ENCODE assay signal across 21 cellular contexts in the genomic region with DNA sequence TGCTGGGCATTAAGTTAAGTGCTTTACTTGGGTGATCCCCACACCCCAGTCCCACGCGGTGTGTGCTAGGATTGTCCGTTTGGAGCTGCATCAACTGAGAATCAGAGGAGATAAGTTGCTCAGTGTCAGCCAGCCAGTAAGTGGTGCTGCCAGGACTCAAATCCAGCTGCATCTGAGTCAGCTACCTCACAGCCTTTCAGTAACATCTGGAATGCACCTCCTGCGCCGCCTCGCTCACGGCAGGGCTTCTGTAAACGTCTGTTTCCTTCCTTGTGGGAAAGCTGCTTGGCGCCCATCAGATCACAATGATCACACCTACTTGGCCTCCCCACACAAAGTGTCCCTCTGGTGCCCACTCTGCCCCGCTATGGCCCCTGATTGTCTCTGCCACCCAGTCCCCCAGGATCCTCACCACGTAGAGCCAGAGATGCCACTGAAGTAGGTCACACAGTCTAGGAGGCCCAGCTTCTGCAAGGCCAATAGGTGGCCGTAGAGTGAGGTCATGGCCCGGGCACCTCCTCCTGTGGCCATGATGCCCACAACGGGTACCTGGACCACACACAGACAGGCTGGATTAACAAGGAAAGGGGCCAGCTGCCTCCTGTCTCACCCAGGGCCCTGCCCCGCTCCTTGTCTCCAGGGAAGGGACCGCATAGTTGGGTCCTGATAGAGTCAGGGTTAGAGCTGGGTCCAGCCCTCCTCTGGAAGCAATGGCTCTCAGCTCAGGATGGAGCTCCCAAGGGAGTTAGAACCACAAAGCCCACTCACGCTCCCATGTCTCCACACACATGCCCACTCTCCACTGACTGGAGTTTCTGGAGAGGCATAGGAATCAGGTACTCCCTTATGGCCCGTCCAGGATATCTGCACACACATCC. TPM values are rescaled to one million over a fixed set of nuclear protein-coding genes. Genes with fewer than 3 reads are reported as not detected.
DNase-seq lines count a peak whose midpoint lies in the region; ATAC-seq and TF ChIP-seq lines count a peak whose summit lies in the region.
"Had no signal": no experiment of that assay in that cellular context is flagged by ENCODE, and none has a peak within 500 bp of the region (broad histone marks: within the 10 kb centered on the region; RNA-seq: fewer than 3 reads in every experiment).

No MANE protein-coding gene starts in this region.

- no peak overlapping the region for H3T11ph ChIP-seq in H9 (ENCODE audit: low read length)

- intact Hi-C loops in sigmoid colon (cut with DNase I), result no loop called here
- intact Hi-C loops in Right ventricle myocardium inferior (cut with DNase I), result no loop called here

- H3K4me1 Mint-ChIP-seq in H9, result peaks cover 33 to 35% of the 10 kb centered on the region in 2 experiments

- H3K79me2 ChIP-seq in H9 (ENCODE audit: insufficient read depth, low read length), result no peaks in the 10 kb centered on the region

- no peak overlapping the region; a peak in 2 of 7 replicates for H3K27ac Mint-ChIP-seq in H9
- H3K27ac Mint-ChIP-seq: naive thymus-derived CD8-positive, alpha-beta T cell had no signal

- H3K4me3 ChIP-seq in RWPE2 (ENCODE audit: severe bottlenecking) (no peak overlapping the region), sigmoid colon (no peak overlapping the region)
- H3K4me3 ChIP-seq: prostate gland, smooth muscle cell had no signal

- no peak overlapping the region for H3K18ac ChIP-seq in H9 (ENCODE audit: insufficient read length, low read depth, low read length)

- H3K27me3 ChIP-seq in H9 (ENCODE audit: insufficient read depth, low read length) (no peaks in the 10 kb centered on the region), RWPE2 (ENCODE audit: insufficient read depth, poor library complexity, severe bottlenecking) (no peaks in the 10 kb centered on the region), sigmoid colon (peaks cover 5 to 21% (median 6%) of the 10 kb centered on the region in 3 donors)

- no peaks in the 10 kb centered on the region for H3K36me3 ChIP-seq in RWPE2 (ENCODE audit: low read depth)
- no peaks in the 10 kb centered on the region for H3K36me3 ChIP-seq in sigmoid colon
- H3K36me3 ChIP-seq: prostate gland had no signal

- no peaks in the 10 kb centered on the region for H3K79me1 ChIP-seq in H9 (ENCODE audit: insufficient read depth, low read depth, low read length, poor library complexity, severe bottlenecking)

- H3K27me3 Mint-ChIP-seq in H9 (ENCODE audit: low read depth), result peaks cover 6% of the 10 kb centered on the region

- no peak overlapping the region for H3K14ac ChIP-seq in H9 (ENCODE audit: insufficient read depth, low read length)

- H3K27ac ChIP-seq in H9 (ENCODE audit: insufficient read length, low read depth, low read length) (no peak overlapping the region), RWPE2 (ENCODE audit: poor library complexity, severe bottlenecking) (no peak overlapping the region), sigmoid colon (no peak overlapping the region)
- H3K27ac ChIP-seq: prostate gland had no signal

- no peak overlapping the region for H2BK12ac ChIP-seq in H9 (ENCODE audit: insufficient read length, low read depth, low read length)

- H3K4me3 Mint-ChIP-seq in H9, result peak overlapping the region in 1 of 2 experiments; percentile 57; a peak in 3 of 5 replicates
- H3K4me3 Mint-ChIP-seq: naive thymus-derived CD8-positive, alpha-beta T cell had no signal

- H3K9me3 ChIP-seq in H9 (ENCODE audit: control insufficient read depth, low read depth, low read length) (no peaks in the 10 kb centered on the region), RWPE2 (ENCODE audit: severe bottlenecking) (no peaks in the 10 kb centered on the region), sigmoid colon (no peaks in the 10 kb centered on the region)
- H3K9me3 ChIP-seq: prostate gland had no signal

- H3K4ac ChIP-seq in H9 (ENCODE audit: low read depth, low read length), result no peak overlapping the region

- no peak overlapping the region for H3K23ac ChIP-seq in H9 (ENCODE audit: insufficient read length, low read depth, low read length)

- H3K4me1 ChIP-seq in H9 (ENCODE audit: insufficient read depth, low read length) (no peaks in the 10 kb centered on the region; the same call in 1 of the 2 replicates), RWPE2 (ENCODE audit: insufficient read depth, poor library complexity, severe bottlenecking) (peaks cover 19% of the 10 kb centered on the region), sigmoid colon (peaks cover 0 to 4% (median 0%) of the 10 kb centered on the region in 4 donors)
- H3K4me1 ChIP-seq: prostate gland had no signal

- TF ChIP-seq CTCF in H9 (conservative IDR thresholded peaks at IDR 0.05) (no peak), RWPE2 (IDR thresholded peaks at IDR 0.05; ENCODE audit: poor library complexity, severe bottlenecking) (no peak), sigmoid colon (IDR thresholded peaks at IDR 0.05) (no peak)

- H2AFZ ChIP-seq in H9 (ENCODE audit: low read length), result no peak overlapping the region

- no peak overlapping the region for H2BK20ac ChIP-seq in H9 (ENCODE audit: low read depth, low read length, poor library complexity, severe bottlenecking)

- no peak overlapping the region for H3K9ac ChIP-seq in H9 (ENCODE audit: extremely low read depth, insufficient read length, low read length)

- no peaks in the 10 kb centered on the region for H3K23me2 ChIP-seq in H9 (ENCODE audit: insufficient read length, low read depth, low read length, poor library complexity, severe bottlenecking)

- no peak overlapping the region for H2AK5ac ChIP-seq in H9 (ENCODE audit: insufficient read length, low read length)

- no peak for TF ChIP-seq EP300 in sigmoid colon (IDR thresholded peaks at IDR 0.05)

- no peak for TF ChIP-seq POLR2A in sigmoid colon (IDR thresholded peaks at IDR 0.05)

- H3K9me3 Mint-ChIP-seq in H9, result no peaks in the 10 kb centered on the region; a peak in 1 of 5 replicates
- H3K9me3 Mint-ChIP-seq: naive thymus-derived CD8-positive, alpha-beta T cell had no signal

- H2BK15ac ChIP-seq in H9 (ENCODE audit: low read depth, low read length), result no peak overlapping the region

- no peaks in the 10 kb centered on the region for H3K36me3 Mint-ChIP-seq in H9 (ENCODE audit: insufficient read depth in 1 of 3, low read depth in 3 of 3)
- H3K36me3 Mint-ChIP-seq: naive thymus-derived CD8-positive, alpha-beta T cell had no signal

- DNase-seq in H9 (peak; percentile 67), RWPE2 (ENCODE audit: low spot score) (peak; percentile 61), fibroblast of peridontal ligament (ENCODE audit: extremely low read depth) (peak; percentile 9), sigmoid colon (peak; percentile 52), HK-2 (ENCODE audit: unreplicated experiment) (no peak), Right ventricle myocardium inferior (ENCODE audit: missing footprints) (no peak), COLO829 (ENCODE audit: low spot score) (no peak)
- DNase-seq: activated CD4-positive, alpha-beta T cell treated with anti-CD3 and anti-CD28 coated beads for 1 hour; activated effector memory CD4-positive, alpha-beta T cell treated with anti-CD3 and anti-CD28 coated beads, Interleukin-2, amount 50 U/mL, for 16 hours; cortex of kidney; DMS 273 treated with DMSO at 0.1 percent for 48 hours; naive thymus-derived CD8-positive, alpha-beta T cell; NCI-H1417 treated with DMSO at 0.1 percent for 48 hours; stimulated activated CD4-positive, alpha-beta T cell treated with anti-CD3 and anti-CD28 coated beads, Interleukin-4, amount 100 ng/mL, for 24 hours had no signal

- no peak overlapping the region for H2BK5ac ChIP-seq in H9 (ENCODE audit: insufficient read length, low read length)

- no peak overlapping the region for H3K56ac ChIP-seq in H9 (ENCODE audit: insufficient read length, low read depth, low read length)

- H3K4me2 ChIP-seq in H9 (ENCODE audit: insufficient read depth, insufficient read length, low read length), result peak overlapping the region; percentile 22
- H3K4me2 ChIP-seq: smooth muscle cell had no signal

- H4K20me1 ChIP-seq in H9 (ENCODE audit: control insufficient read depth, insufficient read depth, insufficient read length), result no peaks in the 10 kb centered on the region

- no peak overlapping the region for H4K91ac ChIP-seq in H9 (ENCODE audit: insufficient read length, low read depth, low read length)

- no peak for ATAC-seq in RWPE2 (ENCODE audit: low read depth)
- no peak for ATAC-seq in Right ventricle myocardium inferior
- ATAC-seq: naive thymus-derived CD8-positive, alpha-beta T cell; Panc1; SK-N-SH treated with all-trans-retinoic acid at 6 μM for 48 hours had no signal

- no peak overlapping the region for H4K8ac ChIP-seq in H9 (replicated peaks; ENCODE audit: insufficient read length, low read depth, low read length)

- no CpG with 5 or more reads among the region's 18 CpGs for WGBS in H9 (ENCODE audit: extremely low coverage, insufficient read length, low lambda C conversion rate)
- WGBS in sigmoid colon, 2 donors, result 70 to 79% methylated on average over 18 of the region's 18 CpGs

- no peak overlapping the region for H4K5ac ChIP-seq in H9 (ENCODE audit: insufficient read length, low read depth, low read length)

- H2BK120ac ChIP-seq in H9 (ENCODE audit: low read depth, low read length, poor library complexity, severe bottlenecking), result no peak overlapping the region

RNA-seq across cellular contexts. Expression of a gene that starts 13.5 kb away (rescaled TPM):
- 0.33 TPM in 1 of 2 replicates, not detected in the other for total RNA-seq in H9 (2021)
- total RNA-seq in sigmoid colon, result under 1 TPM in 1 of 4 donors, not detected in 3; 0.28 TPM
- under 1 TPM in 2 of 3 donors, not detected in 1; under 0.01 to 0.31 TPM for polyA plus RNA-seq in sigmoid colon
- not detected for total RNA-seq in Right ventricle myocardium inferior
- total RNA-seq: endothelial cell of umbilical vein; lung microvascular endothelial cell; naive thymus-derived CD8-positive, alpha-beta T cell had no signal
- polyA plus RNA-seq: BJ; endothelial cell of umbilical vein; naive thymus-derived CD8-positive, alpha-beta T cell had no signal

RNA-seq across cellular contexts. Expression of a gene that starts 60.0 kb away (rescaled TPM):
- total RNA-seq in H9 (2021) (not detected in 2 replicates), sigmoid colon (not detected), Right ventricle myocardium inferior (0.05 TPM)
- under 1 TPM in 1 of 3 donors, not detected in 2; 0.13 TPM for polyA plus RNA-seq in sigmoid colon
- total RNA-seq: endothelial cell of umbilical vein; lung microvascular endothelial cell; naive thymus-derived CD8-positive, alpha-beta T cell had no signal
- polyA plus RNA-seq: BJ; endothelial cell of umbilical vein; naive thymus-derived CD8-positive, alpha-beta T cell; smooth muscle cell had no signal

Comparison
In these comparisons a context has a peak if more than half of its experiments do, and no peak if none do; other contexts are left out.
1. DNase-seq: peak in H9 (single experiment), RWPE2 (single experiment), fibroblast of peridontal ligament (single experiment) and sigmoid colon (single experiment); none in HK-2 (single experiment), Right ventricle myocardium inferior (single experiment) and COLO829 (single experiment).